1 cellular context compared by ENCODE assay signal in genomic region chr10:80453715-80454525, GRCh38.
A peak's percentile ranks its signal among the peaks of the same experiment; 100 is the strongest.
TF ChIP-seq lines count a peak whose summit lies in the region.

TSS of gene TSPAN14 (plus strand) at chr10:80454310. CDS start at chr10:80489234, 34,924 bp downstream.

TF ChIP-seq in K562, 482 proteins besides CTCF, POLR2A, EP300 and RAD21 (continued from another document and continues in another):
- TF ChIP-seq ZNF347 (CRISPR knock-in tag; IDR thresholded peaks at IDR 0.05; ENCODE audit: low read depth) = no peak
- 0 out of 2 replicates have a peak, but pooled peaks have one; percentile 27 for TF ChIP-seq HMGXB4 (CRISPR knock-in tag; IDR thresholded peaks at IDR 0.05)
- TF ChIP-seq AFF1 (IDR thresholded peaks at IDR 0.05; ENCODE audit: low read depth in 1 of 2, partially characterized antibody in 2 of 2) = peak in 1 of 2 experiments; percentile 30
- no peak for TF ChIP-seq RFX7 (CRISPR knock-in tag; IDR thresholded peaks at IDR 0.05)
- no peak for TF ChIP-seq ELF4 (CRISPR knock-in tag; IDR thresholded peaks at IDR 0.05)
- no peak for TF ChIP-seq ZNF764 (CRISPR knock-in tag; IDR thresholded peaks at IDR 0.05; ENCODE audit: low read depth)
- peak; percentile 66 for TF ChIP-seq ZNF24 (IDR thresholded peaks at IDR 0.05)
- TF ChIP-seq FOXM1 (IDR thresholded peaks at IDR 0.05; ENCODE audit: low read depth) = no peak
- no peak for TF ChIP-seq FOXM1 (CRISPR knock-in tag; IDR thresholded peaks at IDR 0.05; ENCODE audit: low read depth)
- no peak for TF ChIP-seq ETV1 (tag; conservative IDR thresholded peaks at IDR 0.05; ENCODE audit: low read depth)
- no peak for TF ChIP-seq ZFP30 (CRISPR knock-in tag; IDR thresholded peaks at IDR 0.05; ENCODE audit: borderline replicate concordance)
- TF ChIP-seq ZNF77 (CRISPR knock-in tag; IDR thresholded peaks at IDR 0.05) = no peak
- TF ChIP-seq UBTF (IDR thresholded peaks at IDR 0.05; ENCODE audit: borderline replicate concordance in 1 of 2, low read depth in 2 of 2, low read length in 2 of 2) = peak; percentile 68 to 71; a peak in 3 of 4 replicates
- TF ChIP-seq HEY1 (CRISPR knock-in tag; IDR thresholded peaks at IDR 0.05; ENCODE audit: borderline replicate concordance) = no peak
- no peak for TF ChIP-seq ZNF274 (IDR thresholded peaks at IDR 0.05; ENCODE audit: borderline replicate concordance, low read depth, low read length)
- no peak for TF ChIP-seq MCM3 (IDR thresholded peaks at IDR 0.05)
- TF ChIP-seq ARHGAP35 (IDR thresholded peaks at IDR 0.05; ENCODE audit: partially characterized antibody) = no peak
- no peak for TF ChIP-seq ZNF445 (CRISPR knock-in tag; IDR thresholded peaks at IDR 0.05; ENCODE audit: low read depth)
- no peak for TF ChIP-seq ZNF197 (CRISPR knock-in tag; IDR thresholded peaks at IDR 0.05; ENCODE audit: low read depth)
- no peak for TF ChIP-seq HNRNPH1 (optimal IDR thresholded peaks at IDR 0.05; ENCODE audit: low read depth, low read length)
- TF ChIP-seq ELF2 (CRISPR knock-in tag; IDR thresholded peaks at IDR 0.05) = no peak
- no peak for TF ChIP-seq IRF1 (CRISPR knock-in tag; IDR thresholded peaks at IDR 0.05; ENCODE audit: borderline replicate concordance)
- no peak for TF ChIP-seq ZNF140 (CRISPR knock-in tag; IDR thresholded peaks at IDR 0.05)
- TF ChIP-seq ATF4 (CRISPR knock-in tag; IDR thresholded peaks at IDR 0.05) = peak; percentile 33
- no peak for TF ChIP-seq TRIM25 (IDR thresholded peaks at IDR 0.05; ENCODE audit: borderline replicate concordance)
- no peak for TF ChIP-seq ZNF212 (CRISPR knock-in tag; IDR thresholded peaks at IDR 0.05)
- no peak for TF ChIP-seq USF2 (CRISPR knock-in tag; IDR thresholded peaks at IDR 0.05)
- TF ChIP-seq FOXJ3 (CRISPR knock-in tag; IDR thresholded peaks at IDR 0.05) = no peak
- TF ChIP-seq ZNF699 (CRISPR knock-in tag; IDR thresholded peaks at IDR 0.05; ENCODE audit: insufficient replicate concordance) = no peak
- no peak for TF ChIP-seq FUS (optimal IDR thresholded peaks at IDR 0.05; ENCODE audit: low read depth, low read length)
- TF ChIP-seq BRD4 (IDR thresholded peaks at IDR 0.05) = no peak
- TF ChIP-seq POLR2AphosphoS5 (IDR thresholded peaks at IDR 0.05; ENCODE audit: control insufficient read depth, insufficient read depth, low read depth, low read length) = peak; percentile 46; the same call in 1 of the 2 replicates
- no peak for TF ChIP-seq ZNF398 (CRISPR knock-in tag; IDR thresholded peaks at IDR 0.05)
- TF ChIP-seq ZNF316 (IDR thresholded peaks at IDR 0.05) = no peak
- TF ChIP-seq TFE3 (CRISPR knock-in tag; IDR thresholded peaks at IDR 0.05) = no peak
- TF ChIP-seq NFATC3 (IDR thresholded peaks at IDR 0.05) = no peak
- TF ChIP-seq HINFP (tag; conservative IDR thresholded peaks at IDR 0.05; ENCODE audit: low read depth) = no peak
- peak; percentile 24; the same call in 1 of the 2 replicates for TF ChIP-seq SMARCC2 (IDR thresholded peaks at IDR 0.05; ENCODE audit: low read depth)
- no peak for TF ChIP-seq PYGO2 (tag; IDR thresholded peaks at IDR 0.05)
- no peak for TF ChIP-seq ZKSCAN1 (IDR thresholded peaks at IDR 0.05; ENCODE audit: low read depth, low read length)
- TF ChIP-seq MTA1 (IDR thresholded peaks at IDR 0.05; ENCODE audit: borderline replicate concordance) = no peak
- no peak for TF ChIP-seq CEBPB (tag; IDR thresholded peaks at IDR 0.05)
- no peak for TF ChIP-seq MCM5 (IDR thresholded peaks at IDR 0.05; ENCODE audit: low read depth)
- no peak for TF ChIP-seq DDX20 (tag; IDR thresholded peaks at IDR 0.05; ENCODE audit: low read depth)
- TF ChIP-seq STAG1 (CRISPR knock-in tag; IDR thresholded peaks at IDR 0.05; ENCODE audit: borderline replicate concordance) = no peak
- no peak for TF ChIP-seq SRSF7 (optimal IDR thresholded peaks at IDR 0.05; ENCODE audit: low read depth, low read length)
- TF ChIP-seq ZNF232 (CRISPR knock-in tag; IDR thresholded peaks at IDR 0.05) = no peak
- TF ChIP-seq ZNF76 (CRISPR knock-in tag; IDR thresholded peaks at IDR 0.05; ENCODE audit: borderline replicate concordance) = no peak
- no peak for TF ChIP-seq TAL1 (IDR thresholded peaks at IDR 0.05)
- peak; percentile 58; the same call in 1 of the 2 replicates for TF ChIP-seq TARDBP (IDR thresholded peaks at IDR 0.05)
- no peak for TF ChIP-seq ZNF408 (CRISPR knock-in tag; IDR thresholded peaks at IDR 0.05; ENCODE audit: low read depth)
- no peak for TF ChIP-seq ZZZ3 (IDR thresholded peaks at IDR 0.05)
- no peak for TF ChIP-seq DLX4 (CRISPR knock-in tag; IDR thresholded peaks at IDR 0.05)
